In the genomic region with DNA sequence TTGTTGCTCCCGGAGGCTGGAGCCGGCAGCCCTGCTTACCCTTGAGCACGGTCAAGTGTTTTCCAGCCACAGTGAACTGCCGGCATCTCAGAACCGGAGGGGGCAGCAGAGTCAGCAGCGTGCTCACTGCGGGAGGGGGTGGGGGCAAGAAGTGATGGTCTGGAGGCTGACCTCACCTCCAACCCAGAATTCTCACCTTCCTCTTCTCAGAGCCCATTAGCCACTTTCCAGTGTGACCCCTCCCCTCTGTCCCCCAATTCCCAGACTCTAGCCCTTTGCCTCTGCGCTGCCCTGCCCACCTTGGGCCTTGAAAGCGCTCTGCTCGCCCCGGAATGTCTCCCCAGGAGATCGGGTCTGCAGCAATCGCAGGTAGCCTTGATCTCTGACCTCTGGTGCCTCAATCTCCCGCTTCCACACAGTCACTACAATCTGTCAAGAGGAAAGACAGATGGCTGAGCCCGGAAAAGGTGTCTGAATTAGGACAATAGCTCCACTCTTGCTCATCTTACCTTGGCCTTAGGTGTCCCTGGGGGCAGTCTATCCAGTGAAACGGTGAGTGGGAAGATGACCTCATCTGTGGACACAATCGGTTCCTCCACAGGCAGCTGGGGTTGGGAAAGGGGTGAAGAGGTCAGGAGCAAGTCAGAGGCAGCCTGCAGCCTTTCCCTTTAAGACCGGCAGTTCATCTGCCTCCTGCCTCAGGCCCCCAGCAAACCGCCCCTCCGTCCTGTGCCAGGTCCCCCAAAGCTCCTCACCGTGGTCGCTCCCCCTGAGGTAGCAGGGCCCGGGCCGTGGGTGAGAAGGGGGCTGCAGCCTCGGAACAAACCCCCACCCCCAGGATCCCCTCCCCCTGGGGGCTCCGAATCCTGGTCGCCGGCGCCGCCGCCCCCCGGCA, we compare ENCODE assay signal across 8 cellular contexts. TPM values are rescaled to one million over a fixed set of nuclear protein-coding genes. Genes with fewer than 3 reads are reported as not detected.
DNase-seq lines count a peak whose midpoint lies in the region; ATAC-seq and TF ChIP-seq lines count a peak whose summit lies in the region.

No MANE protein-coding gene starts in this region.

- H4K20me1 ChIP-seq in Karpas-422 (ENCODE audit: insufficient read depth, low read depth, low read length), result peaks cover 12% of the 10 kb centered on the region; the same call in 1 of the 2 replicates

- DNase-seq in ELF-1 (ENCODE audit: low read depth, low spot score) (peak; percentile 80), Karpas-422 (peak; percentile 61), ascending aorta (ENCODE audit: low spot score in 2 of 2) (no peak), KG1 (lab: John Stamatoyannopoulos, UW) (no peak)
- no peak for DNase-seq in stimulated activated CD4-positive, alpha-beta T cell treated with anti-CD3 and anti-CD28 coated beads, Interleukin-12 subunit alpha, Interleukin-12 subunit beta, amount 100 ng/mL, for 4 hours

- peaks cover 21% of the 10 kb centered on the region for H3K79me2 ChIP-seq in Karpas-422 (ENCODE audit: low read length)

- ATAC-seq in HG03039 (IDR thresholded peaks at IDR 0.05; ENCODE audit: unreplicated experiment), result no peak

- TF ChIP-seq CTCF in ascending aorta (IDR thresholded peaks at IDR 0.05), result no peak

- peak overlapping the region; percentile 90 for H3K4me2 ChIP-seq in Karpas-422 (ENCODE audit: low read depth, low read length, poor library complexity, severe bottlenecking)

- H3K27me3 ChIP-seq in Karpas-422 (ENCODE audit: low read length) (no peaks in the 10 kb centered on the region), ascending aorta (no peaks in the 10 kb centered on the region), skeletal muscle tissue (ENCODE audit: control insufficient read depth in 3 of 3, insufficient read depth in 3 of 3, low read length in 3 of 3) (no peaks in the 10 kb centered on the region)

- H3K4me1 ChIP-seq in Karpas-422 (ENCODE audit: low read length) (peaks cover 27% of the 10 kb centered on the region), ascending aorta (peaks cover 0 to 13% of the 10 kb centered on the region in 2 donors), skeletal muscle tissue (ENCODE audit: control insufficient read depth in 3 of 3, insufficient read depth in 3 of 3, low read length in 3 of 3) (peaks cover 8 to 18% (median 17%) of the 10 kb centered on the region in 3 donors)

- H2AFZ ChIP-seq in Karpas-422 (ENCODE audit: low read length), result no peak overlapping the region

- intact Hi-C loops in ascending aorta (cut with DNase I), result loop anchor here (10.0 kb wide), 1 partner anchor 537 kb away; a partner anchor contains a TSS

- H3K4me3 ChIP-seq in Karpas-422 (ENCODE audit: low read length) (peak overlapping the region; percentile 100), ascending aorta (peak overlapping the region; percentile 67 to 92), iPS-11a (ENCODE audit: low read depth, low read length) (peak overlapping the region; percentile 60), skeletal muscle tissue (ENCODE audit: low read length in 3 of 3) (peak overlapping the region; percentile 40 to 79 (median 76))

- H3K9me2 ChIP-seq in Karpas-422 (replicated peaks; ENCODE audit: insufficient read depth, low read length), result no peaks in the 10 kb centered on the region

- peak overlapping the region; percentile 54 for H3K27ac ChIP-seq in Karpas-422 (ENCODE audit: low read length)
- H3K27ac ChIP-seq in ascending aorta, result peak overlapping the region; percentile 79 to 83
- H3K27ac ChIP-seq in skeletal muscle tissue (ENCODE audit: low read depth, low read length), result peak overlapping the region; percentile 65

- peak overlapping the region; percentile 95 for H3K9ac ChIP-seq in Karpas-422 (ENCODE audit: low read length)
- H3K9ac ChIP-seq in skeletal muscle tissue (ENCODE audit: low read depth in 1 of 3, low read length in 3 of 3), result peak overlapping the region in 2 of 3 donors; percentile 81 to 84

- H3K36me3 ChIP-seq in Karpas-422 (ENCODE audit: insufficient read depth, low read length) (peaks cover 6% of the 10 kb centered on the region), ascending aorta (peaks cover 27 to 37% of the 10 kb centered on the region in 2 donors), skeletal muscle tissue (ENCODE audit: control insufficient read depth in 3 of 3, insufficient read depth in 3 of 3, low read length in 3 of 3) (peaks cover 30 to 31% (median 30%) of the 10 kb centered on the region in 3 donors)

- H3K9me3 ChIP-seq in Karpas-422 (ENCODE audit: low read length) (no peaks in the 10 kb centered on the region), ascending aorta (no peaks in the 10 kb centered on the region), skeletal muscle tissue (ENCODE audit: control insufficient read depth in 3 of 3, low read length in 3 of 3) (no peaks in the 10 kb centered on the region)

RNA-seq across cellular contexts. Expression of a gene that starts 0.9 kb away (rescaled TPM):
- 15.8 and 23.3 TPM in 2 replicates for total RNA-seq in Karpas-422 (2014; rRNA removed; shearing (Covaris generic); ENCODE audit: low replicate concordance)
- total RNA-seq in ascending aorta (22.0 TPM), skeletal muscle tissue (2.6 TPM)

RNA-seq across cellular contexts. Expression of a gene that starts 8.9 kb away (rescaled TPM):
- 171 and 292 TPM in 2 replicates for total RNA-seq in Karpas-422 (2014; rRNA removed; shearing (Covaris generic); ENCODE audit: low replicate concordance)
- total RNA-seq in ascending aorta (131 TPM), skeletal muscle tissue (73.1 TPM)

RNA-seq across cellular contexts. Expression of a gene that starts 10.8 kb away (rescaled TPM):
- total RNA-seq in Karpas-422 (2014; rRNA removed; shearing (Covaris generic); ENCODE audit: low replicate concordance), result 0.11 TPM in 1 of 2 replicates, not detected in the other
- 3.5 TPM for total RNA-seq in ascending aorta
- 2.1 TPM for total RNA-seq in skeletal muscle tissue

RNA-seq across cellular contexts. Expression of a gene that starts 19.6 kb away (rescaled TPM):
- 1.9 and 5.3 TPM in 2 replicates for total RNA-seq in Karpas-422 (2014; rRNA removed; shearing (Covaris generic); ENCODE audit: low replicate concordance)
- total RNA-seq in ascending aorta (not detected), skeletal muscle tissue (5.2 TPM)

RNA-seq across cellular contexts. Expression of a gene that starts 20.1 kb away (rescaled TPM):
- total RNA-seq in Karpas-422 (2014; rRNA removed; shearing (Covaris generic); ENCODE audit: low replicate concordance), result 8.1 and 22.1 TPM in 2 replicates
- total RNA-seq in ascending aorta, result not detected
- 0.52 TPM for total RNA-seq in skeletal muscle tissue

Comparison
In these comparisons a context has a peak if more than half of its experiments do, and no peak if none do; other contexts are left out.
1. DNase-seq: peak in ELF-1 (single experiment) and Karpas-422 (single experiment); none in ascending aorta (0 of 2), KG1 (single experiment) and stimulated activated CD4-positive, alpha-beta T cell treated with anti-CD3 and anti-CD28 coated beads, Interleukin-12 subunit alpha, Interleukin-12 subunit beta, amount 100 ng/mL, for 4 hours (single experiment).
2. Peak in every context shown above with its lines, with median percentiles within 50 percentile points of each other: H3K27ac ChIP-seq and H3K4me3 ChIP-seq.